ENCODE assay signal across 13 cellular contexts in genomic region chr19:49058592-49058991, GRCh38. TPM values are rescaled to one million over a fixed set of nuclear protein-coding genes. Genes with fewer than 3 reads are reported as not detected.
A peak's percentile ranks its signal among the peaks of the same experiment; 100 is the strongest.
DNase-seq lines count a peak whose midpoint lies in the region; ATAC-seq and TF ChIP-seq lines count a peak whose summit lies in the region.
"Had no signal": no experiment of that assay in that cellular context is flagged by ENCODE, and none has a peak within 500 bp of the region (broad histone marks: within the 10 kb centered on the region; RNA-seq: fewer than 3 reads in every experiment).

No MANE protein-coding gene starts in this region.

- dilution Hi-C loops in mammary epithelial cell (cut with HindIII; ENCODE audit: low sequenced_read_pairs) = loop anchor here (5.0 kb wide), 1 partner anchor 66 kb away; the partner anchor contains the start of genes GYS1 and RUVBL2

- H3F3A ChIP-seq in GM23338 (replicated peaks; ENCODE audit: low read depth) = no peaks in the 10 kb centered on the region

- intact Hi-C loops in mammary epithelial cell (cut with micrococcal nuclease) = loop anchor here (5.0 kb wide), 1 partner anchor 61 kb away; no protein-coding TSS in a partner anchor

- peaks cover 56% of the 10 kb centered on the region for H3K27me3 Mint-ChIP-seq in GM23338 (ENCODE audit: insufficient read depth, low read depth, poor library complexity)
- H3K27me3 Mint-ChIP-seq in nephron progenitor cell (ENCODE audit: low read depth, poor library complexity) = peaks cover 51% of the 10 kb centered on the region

- no peak overlapping the region for H3K9ac ChIP-seq in mammary epithelial cell (ENCODE audit: insufficient read depth, low read length)

- DNase-seq in NCI-H82 (lab: John Stamatoyannopoulos, UW) = peak; percentile 73
- DNase-seq in NCI-H82 treated with DMSO at 0.1 percent for 48 hours (lab: John Stamatoyannopoulos, UW; ENCODE audit: unreplicated experiment) = no peak
- no peak for DNase-seq in GM23338 (ENCODE audit: low spot score)
- peak; percentile 20 for DNase-seq in mammary epithelial cell
- no peak for DNase-seq in nephron progenitor cell
- no peak for DNase-seq in NCI-H2196 (lab: John Stamatoyannopoulos, UW; ENCODE audit: unreplicated experiment)
- DNase-seq in NCI-H1417 (lab: John Stamatoyannopoulos, UW) = no peak
- DNase-seq in midbrain (lab: John Stamatoyannopoulos, UW) = no peak
- DNase-seq: effector CD4-positive, alpha-beta T cell; NCI-H774; tibial artery had no signal

- CTCF ChIA-PET in mammary epithelial cell (lab: Charles Lee; ENCODE audit: low non-redundant PET) = no interaction called here

- H2AFZ ChIP-seq in GM23338 = no peak overlapping the region
- no peak overlapping the region for H2AFZ ChIP-seq in mammary epithelial cell (ENCODE audit: low read depth, low read length)

- H3K4me2 ChIP-seq in GM23338 = peak overlapping the region; percentile 95; the same call in 1 of the 2 replicates
- H3K4me2 ChIP-seq in mammary epithelial cell (ENCODE audit: insufficient read depth, low read depth, low read length) = no peak overlapping the region

- in situ Hi-C loops in mammary epithelial cell (cut with MboI; ENCODE audit: low sequenced_read_pairs in 2 of 2) = no loop called here

- H3K27me3 ChIP-seq in GM23338 (ENCODE audit: insufficient read depth) (peaks cover 63% of the 10 kb centered on the region), mammary epithelial cell (ENCODE audit: insufficient read depth, low read length) (no peaks in the 10 kb centered on the region)

- H3K27ac Mint-ChIP-seq in GM23338 = no peak overlapping the region
- no peak overlapping the region for H3K27ac Mint-ChIP-seq in nephron progenitor cell

- BruUV-seq in mammary epithelial cell (replicated peaks; lab: Mats Ljungman, UMichigan) = no TSS peak

- H3K27ac ChIP-seq in GM23338 (ENCODE audit: low read depth) (no peak overlapping the region), mammary epithelial cell (ENCODE audit: insufficient read depth, low read depth, low read length) (no peak overlapping the region)
- H3K27ac ChIP-seq: tibial artery had no signal

- no peaks in the 10 kb centered on the region for H3K9me2 ChIP-seq in GM23338 (ENCODE audit: insufficient read depth)

- no peak for TF ChIP-seq CTCF in GM23338 (conservative IDR thresholded peaks at IDR 0.05; ENCODE audit: low read depth in 2 of 2)
- no peak for TF ChIP-seq CTCF in mammary epithelial cell (conservative IDR thresholded peaks at IDR 0.05 in 1 of 2, IDR thresholded peaks at IDR 0.05 in 1 of 2; ENCODE audit: extremely low read depth in 1 of 2, insufficient read depth in 1 of 2, low read depth in 1 of 2, low read length in 2 of 2)
- TF ChIP-seq CTCF in nephron progenitor cell (IDR thresholded peaks at IDR 0.05) = no peak

- H4K20me1 ChIP-seq in GM23338 (replicated peaks; ENCODE audit: insufficient read depth) = no peaks in the 10 kb centered on the region
- H4K20me1 ChIP-seq in mammary epithelial cell (ENCODE audit: insufficient read depth, low read length) = no peaks in the 10 kb centered on the region

- H3K36me3 Mint-ChIP-seq in GM23338 (ENCODE audit: low read depth) (no peaks in the 10 kb centered on the region), nephron progenitor cell (ENCODE audit: low read depth) (no peaks in the 10 kb centered on the region)

- peak; percentile 23 for ATAC-seq in GM23338

- WGBS in mammary epithelial cell (ENCODE audit: low coverage, missing lambda C conversion rate) = 50% methylated on average over 2 of the region's 10 CpGs

- H3K4me1 ChIP-seq in GM23338 (ENCODE audit: insufficient read depth) (peaks cover 15% of the 10 kb centered on the region), mammary epithelial cell (ENCODE audit: insufficient read depth, low read length) (peaks cover 29% of the 10 kb centered on the region)

- H3K9me3 ChIP-seq in mammary epithelial cell (replicated peaks; ENCODE audit: insufficient read depth, low read length) = no peaks in the 10 kb centered on the region
- H3K9me3 ChIP-seq: tibial artery had no signal

- peaks cover 15% of the 10 kb centered on the region for H3K4me1 Mint-ChIP-seq in GM23338
- H3K4me1 Mint-ChIP-seq in nephron progenitor cell = peaks cover 43% of the 10 kb centered on the region

- H3K4me3 Mint-ChIP-seq in GM23338 = no peak overlapping the region
- peak overlapping the region; percentile 72 for H3K4me3 Mint-ChIP-seq in nephron progenitor cell

- peak overlapping the region; percentile 73; the same call in 1 of the 2 replicates for H3K4me3 ChIP-seq in GM23338
- no peak overlapping the region for H3K4me3 ChIP-seq in mammary epithelial cell (replicated peaks in 1 of 3; ENCODE audit: insufficient read depth in 1 of 3, low read depth in 2 of 3, low read length in 3 of 3)

- no peaks in the 10 kb centered on the region for H3K36me3 ChIP-seq in GM23338 (ENCODE audit: insufficient read depth)
- no peaks in the 10 kb centered on the region for H3K36me3 ChIP-seq in mammary epithelial cell (ENCODE audit: insufficient read depth, low read length)
- H3K36me3 ChIP-seq: tibial artery had no signal

- no peaks in the 10 kb centered on the region for H3K79me2 ChIP-seq in GM23338 (replicated peaks; ENCODE audit: insufficient read depth)
- H3K79me2 ChIP-seq in mammary epithelial cell (ENCODE audit: insufficient read depth, low read length) = peaks cover 39% of the 10 kb centered on the region

- H3K9me3 Mint-ChIP-seq in GM23338 = no peaks in the 10 kb centered on the region; the same call in 2 of the 3 replicates
- H3K9me3 Mint-ChIP-seq in nephron progenitor cell = no peaks in the 10 kb centered on the region
- H3K9me3 Mint-ChIP-seq: neural crest cell had no signal

TF ChIP-seq in GM23338, 12 proteins besides CTCF, POLR2A, EP300 and RAD21 (continues in another document):
- TF ChIP-seq ZNF331 (CRISPR knock-in tag; IDR thresholded peaks at IDR 0.05; ENCODE audit: low read depth) (no peak), EZH2phosphoT487 (IDR thresholded peaks at IDR 0.05; ENCODE audit: unreplicated experiment) (no peak), ETS1 (IDR thresholded peaks at IDR 0.05) (no peak), REST (IDR thresholded peaks at IDR 0.05; ENCODE audit: unreplicated experiment) (no peak), POLR2AphosphoS5 (IDR thresholded peaks at IDR 0.05; ENCODE audit: low read depth) (no peak), ZNF114 (CRISPR knock-in tag; IDR thresholded peaks at IDR 0.05) (no peak)

RNA-seq across cellular contexts. Expression of gene CGB7, which starts 1.0 kb away (rescaled TPM):
- 0.97 and 1.0 TPM in 2 replicates for total RNA-seq in GM23338 (2014; rRNA removed; shearing (Covaris generic))
- polyA plus RNA-seq in GM23338 (2016; fragmentation: Nextera tagmentation; extraction: Ambion mirVana) (0.32 and 0.66 TPM in 2 replicates), mammary epithelial cell (4.2 TPM)
- 1 to 10 TPM in 1 of 2 donors, under 1 TPM in 1; 0.83 to 5.1 TPM for total RNA-seq in mammary epithelial cell
- polyA minus RNA-seq in mammary epithelial cell = 9.8 TPM
- total RNA-seq: neural crest cell had no signal

RNA-seq across cellular contexts. Expression of gene NTF4, which starts 6.0 kb away (rescaled TPM):
- total RNA-seq in GM23338 (2014; rRNA removed; shearing (Covaris generic)) = 0.39 and 0.94 TPM in 2 replicates
- 2.7 TPM in 2 replicates for polyA plus RNA-seq in GM23338 (2016; fragmentation: Nextera tagmentation; extraction: Ambion mirVana)
- 10 to 100 TPM; 14.8 to 42.8 TPM for total RNA-seq in mammary epithelial cell
- 9.5 TPM for polyA plus RNA-seq in mammary epithelial cell
- polyA minus RNA-seq in mammary epithelial cell = 1.0 TPM
- total RNA-seq: LHCN-M2, neural crest cell had no signal

RNA-seq across cellular contexts. Expression of gene CGB8, which starts 9.7 kb away (rescaled TPM):
- not detected in 2 replicates for total RNA-seq in GM23338 (2014; rRNA removed; shearing (Covaris generic))
- polyA plus RNA-seq in GM23338 (2016; fragmentation: Nextera tagmentation; extraction: Ambion mirVana) = not detected in 2 replicates
- total RNA-seq in mammary epithelial cell = not detected
- polyA plus RNA-seq in mammary epithelial cell = not detected
- not detected for polyA minus RNA-seq in mammary epithelial cell
- total RNA-seq: LHCN-M2, neural crest cell had no signal

RNA-seq across cellular contexts. Expression of gene KCNA7, which starts 13.9 kb away (rescaled TPM):
- not detected in 2 replicates for total RNA-seq in GM23338 (2014; rRNA removed; shearing (Covaris generic))
- 0.08 and 0.14 TPM in 2 replicates for polyA plus RNA-seq in GM23338 (2016; fragmentation: Nextera tagmentation; extraction: Ambion mirVana)
- total RNA-seq in mammary epithelial cell = under 1 TPM in 1 of 2 donors, not detected in 1; 0.09 TPM
- not detected for polyA plus RNA-seq in mammary epithelial cell
- polyA minus RNA-seq in mammary epithelial cell = not detected
- total RNA-seq: neural crest cell had no signal

RNA-seq across cellular contexts. Expression of gene CGB5, which starts 14.9 kb away (rescaled TPM):
- total RNA-seq in GM23338 (2014; rRNA removed; shearing (Covaris generic)) = not detected in 2 replicates
- polyA plus RNA-seq in GM23338 (2016; fragmentation: Nextera tagmentation; extraction: Ambion mirVana) (not detected in 2 replicates), mammary epithelial cell (not detected)
- total RNA-seq in mammary epithelial cell = 1 to 10 TPM in 1 of 2 donors, not detected in 1; 1.1 TPM
- not detected for polyA minus RNA-seq in mammary epithelial cell
- total RNA-seq: neural crest cell had no signal

Comparison
In these comparisons a context has a peak if more than half of its experiments do, and no peak if none do; other contexts are left out.
1. DNase-seq: peak in NCI-H82 (single experiment) and mammary epithelial cell (single experiment); none in NCI-H82 treated with DMSO at 0.1 percent for 48 hours (single experiment), GM23338 (single experiment), nephron progenitor cell (single experiment), NCI-H2196 (single experiment), NCI-H1417 (0 of 3) and midbrain (single experiment).